15 cellular contexts compared by ENCODE assay signal in genomic region chr11:116506446-116506845, GRCh38.
"Had no signal": no experiment of that assay in that cellular context is flagged by ENCODE, and none has a peak within 500 bp of the region (broad histone marks: within the 10 kb centered on the region; RNA-seq: fewer than 3 reads in every experiment).

No MANE protein-coding gene starts in this region.

- H3K27ac Mint-ChIP-seq: activated naive CD4-positive, alpha-beta T cell treated with anti-CD3 and anti-CD28 coated beads for 36 hours; activated T-helper 2 cell treated with anti-CD3 and anti-CD28 coated beads, Interferon-gamma antibody, Interleukin-2, Interleukin-4, amounts not matched to agents 10 μg/mL and 5 μg/mL and 100 μg/mL, durations not matched to agents 14 hours and 24 hours and 36 hours; immature natural killer cell; stimulated activated naive CD8-positive, alpha-beta T cell treated with anti-CD3 and anti-CD28 coated beads, Interleukin-15, Interleukin-2, amounts not matched to agents 100 ng/mL and 50 ng/mL, for 24 hours had no signal

- H3K36me3 Mint-ChIP-seq: immature natural killer cell had no signal

- H3K4me3 ChIP-seq: ascending aorta, esophagus squamous epithelium, lung, pancreas, suprapubic skin, upper lobe of left lung had no signal

- ATAC-seq: pancreas, sciatic nerve had no signal

- H3K9me3 ChIP-seq: ascending aorta, esophagus squamous epithelium, pancreas, suprapubic skin, upper lobe of left lung had no signal

- H3K4me1 ChIP-seq: ascending aorta, esophagus squamous epithelium, pancreas, suprapubic skin, upper lobe of left lung had no signal

- H3K4me1 Mint-ChIP-seq: immature natural killer cell had no signal

- H3K36me3 ChIP-seq: ascending aorta, esophagus squamous epithelium, pancreas, suprapubic skin, upper lobe of left lung had no signal

- H3K9me3 Mint-ChIP-seq: activated naive CD4-positive, alpha-beta T cell treated with anti-CD3 and anti-CD28 coated beads for 36 hours; activated T-helper 2 cell treated with anti-CD3 and anti-CD28 coated beads, Interferon-gamma antibody, Interleukin-2, Interleukin-4, amounts not matched to agents 10 μg/mL and 5 μg/mL and 100 μg/mL, durations not matched to agents 14 hours and 24 hours and 36 hours; stimulated activated naive CD8-positive, alpha-beta T cell treated with anti-CD3 and anti-CD28 coated beads, Interleukin-15, Interleukin-2, amounts not matched to agents 100 ng/mL and 50 ng/mL, for 24 hours had no signal

- H3K27ac ChIP-seq: ascending aorta, esophagus squamous epithelium, pancreas, suprapubic skin, upper lobe of left lung had no signal

- H3K4me3 Mint-ChIP-seq: activated naive CD4-positive, alpha-beta T cell treated with anti-CD3 and anti-CD28 coated beads for 36 hours; immature natural killer cell; stimulated activated naive CD8-positive, alpha-beta T cell treated with anti-CD3 and anti-CD28 coated beads, Interleukin-15, Interleukin-2, amounts not matched to agents 100 ng/mL and 50 ng/mL, for 24 hours had no signal

- DNase-seq: activated CD4-positive, alpha-beta T cell treated with anti-CD3 and anti-CD28 coated beads for 1 hour; activated CD4-positive, alpha-beta T cell treated with anti-CD3 and anti-CD28 coated beads, Interleukin-2, amount 50 U/mL, for 4 hours; activated naive CD4-positive, alpha-beta T cell treated with anti-CD3 and anti-CD28 coated beads for 36 hours; activated T-cell treated with anti-CD3 and anti-CD28 coated beads, Interleukin-2, amount 50 U/mL, for 1 hour; esophagus squamous epithelium; immature natural killer cell; midbrain; pancreas; upper lobe of left lung had no signal

- H3K27me3 ChIP-seq: upper lobe of left lung had no signal
